Comparison of ENCODE assay signal across 14 cellular contexts in genomic region chr6:449057-449430, GRCh38. TPM values are rescaled to one million over a fixed set of nuclear protein-coding genes. Genes with fewer than 3 reads are reported as not detected.
DNase-seq lines count a peak whose midpoint lies in the region; ATAC-seq lines count a peak whose summit lies in the region.
"Had no signal": no experiment of that assay in that cellular context is flagged by ENCODE, and none has a peak within 500 bp of the region (broad histone marks: within the 10 kb centered on the region; RNA-seq: fewer than 3 reads in every experiment).

No MANE protein-coding gene starts in this region.

- intact Hi-C loops in activated naive CD4-positive, alpha-beta T cell treated with anti-CD3 and anti-CD28 coated beads for 36 hours (cut with micrococcal nuclease): loop anchor here (5.0 kb wide), 1 partner anchor 368 kb away; no protein-coding TSS in a partner anchor

- no peaks in the 10 kb centered on the region for H3K27me3 Mint-ChIP-seq in activated naive CD4-positive, alpha-beta T cell treated with anti-CD3 and anti-CD28 coated beads for 36 hours (ENCODE audit: low read depth)
- no peaks in the 10 kb centered on the region for H3K27me3 Mint-ChIP-seq in activated T-helper 17 cell treated with anti-CD3 and anti-CD28 coated beads, Interleukin-2, amount 50 U/mL, for 72 hours
- no peaks in the 10 kb centered on the region for H3K27me3 Mint-ChIP-seq in stimulated activated naive CD8-positive, alpha-beta T cell treated with anti-CD3 and anti-CD28 coated beads, Interleukin-15, amount 100 ng/mL, for 72 hours
- H3K27me3 Mint-ChIP-seq: CD8-positive, alpha-beta memory T cell had no signal

- H3K27ac Mint-ChIP-seq in activated naive CD4-positive, alpha-beta T cell treated with anti-CD3 and anti-CD28 coated beads, Interleukin-2, amount 50 U/mL, for 72 hours: peak overlapping the region; percentile 90 to 92
- H3K27ac Mint-ChIP-seq in activated naive CD4-positive, alpha-beta T cell treated with anti-CD3 and anti-CD28 coated beads for 36 hours: no peak overlapping the region
- peak overlapping the region; percentile 87 for H3K27ac Mint-ChIP-seq in activated T-helper 17 cell treated with anti-CD3 and anti-CD28 coated beads, Interleukin-2, amount 50 U/mL, for 72 hours
- H3K27ac Mint-ChIP-seq in stimulated activated naive CD8-positive, alpha-beta T cell treated with anti-CD3 and anti-CD28 coated beads, Interleukin-15, amount 100 ng/mL, for 72 hours: peak overlapping the region; percentile 97 to 99

- no peak for ATAC-seq in activated naive CD4-positive, alpha-beta T cell treated with anti-CD3 and anti-CD28 coated beads, Interleukin-2, amount 50 U/mL, for 72 hours
- no peak for ATAC-seq in activated T-helper 17 cell treated with anti-CD3 and anti-CD28 coated beads, Interleukin-2, amount 50 U/mL, for 72 hours (replicated peaks)
- no peak for ATAC-seq in stimulated activated naive CD8-positive, alpha-beta T cell treated with anti-CD3 and anti-CD28 coated beads, Interleukin-15, amount 100 ng/mL, for 72 hours
- no peak for ATAC-seq in GM21447 (IDR thresholded peaks at IDR 0.05; ENCODE audit: unreplicated experiment)

- no peak overlapping the region for H3K4me3 Mint-ChIP-seq in activated naive CD4-positive, alpha-beta T cell treated with anti-CD3 and anti-CD28 coated beads for 36 hours
- H3K4me3 Mint-ChIP-seq in activated T-helper 17 cell treated with anti-CD3 and anti-CD28 coated beads, Interleukin-2, amount 50 U/mL, for 72 hours: peak overlapping the region; percentile 81
- H3K4me3 Mint-ChIP-seq in stimulated activated naive CD8-positive, alpha-beta T cell treated with anti-CD3 and anti-CD28 coated beads, Interleukin-15, amount 100 ng/mL, for 72 hours: peak overlapping the region in 1 of 2 donors; percentile 75

- no peak for DNase-seq in activated naive CD4-positive, alpha-beta T cell treated with anti-CD3 and anti-CD28 coated beads, Interleukin-2, amount 50 U/mL, for 72 hours (ENCODE audit: low spot score in 2 of 2)
- no peak for DNase-seq in activated naive CD4-positive, alpha-beta T cell treated with anti-CD3 and anti-CD28 coated beads for 36 hours
- DNase-seq in mesenteric fat pad (ENCODE audit: low spot score) (peak; percentile 79), HuH-7 (ENCODE audit: low spot score) (no peak)
- no peak for DNase-seq in stimulated activated naive CD8-positive, alpha-beta T cell treated with anti-CD3 and anti-CD28 coated beads, Interleukin-15, amount 100 ng/mL, for 72 hours
- DNase-seq: CD8-positive, alpha-beta memory T cell; GF-D8; GOT3; NCI-H1436 treated with DMSO at 0.1 percent for 48 hours; NCI-H226; NCI-H69; NK-92 treated with Interleukin-12 subunit alpha and Interleukin-12 subunit beta, amount 100 ng/mL, for 24 hours had no signal

- peaks cover 0 to 13% of the 10 kb centered on the region in 2 donors for H3K36me3 Mint-ChIP-seq in activated naive CD4-positive, alpha-beta T cell treated with anti-CD3 and anti-CD28 coated beads, Interleukin-2, amount 50 U/mL, for 72 hours
- H3K36me3 Mint-ChIP-seq in activated naive CD4-positive, alpha-beta T cell treated with anti-CD3 and anti-CD28 coated beads for 36 hours (ENCODE audit: low read depth): no peaks in the 10 kb centered on the region
- H3K36me3 Mint-ChIP-seq in activated T-helper 17 cell treated with anti-CD3 and anti-CD28 coated beads, Interleukin-2, amount 50 U/mL, for 72 hours (ENCODE audit: low read depth): peaks cover 15% of the 10 kb centered on the region
- H3K36me3 Mint-ChIP-seq: CD8-positive, alpha-beta memory T cell had no signal

- CTCF ChIA-PET in activated naive CD4-positive, alpha-beta T cell treated with anti-CD3 and anti-CD28 coated beads for 36 hours (lab: Charles Lee): interaction anchor here (0.6 kb wide), 1 partner anchor 14 kb away, joined by 3 read pairs; no protein-coding TSS in a partner anchor

- H3K9me3 Mint-ChIP-seq in activated naive CD4-positive, alpha-beta T cell treated with anti-CD3 and anti-CD28 coated beads, Interleukin-2, amount 50 U/mL, for 72 hours: peaks cover 0 to 6% of the 10 kb centered on the region in 2 donors
- H3K9me3 Mint-ChIP-seq in activated naive CD4-positive, alpha-beta T cell treated with anti-CD3 and anti-CD28 coated beads for 36 hours: no peaks in the 10 kb centered on the region
- H3K9me3 Mint-ChIP-seq in activated T-helper 17 cell treated with anti-CD3 and anti-CD28 coated beads, Interleukin-2, amount 50 U/mL, for 72 hours: no peaks in the 10 kb centered on the region
- H3K9me3 Mint-ChIP-seq in stimulated activated naive CD8-positive, alpha-beta T cell treated with anti-CD3 and anti-CD28 coated beads, Interleukin-15, amount 100 ng/mL, for 72 hours: peaks cover 3 to 4% of the 10 kb centered on the region in 2 donors
- H3K9me3 Mint-ChIP-seq: CD8-positive, alpha-beta memory T cell had no signal

- H3K4me1 Mint-ChIP-seq in activated naive CD4-positive, alpha-beta T cell treated with anti-CD3 and anti-CD28 coated beads for 36 hours (ENCODE audit: low read depth): peaks cover 46% of the 10 kb centered on the region
- peaks cover 25% of the 10 kb centered on the region for H3K4me1 Mint-ChIP-seq in activated T-helper 17 cell treated with anti-CD3 and anti-CD28 coated beads, Interleukin-2, amount 50 U/mL, for 72 hours
- peaks cover 61% of the 10 kb centered on the region for H3K4me1 Mint-ChIP-seq in stimulated activated naive CD8-positive, alpha-beta T cell treated with anti-CD3 and anti-CD28 coated beads, Interleukin-15, amount 100 ng/mL, for 72 hours

RNA-seq across cellular contexts. Expression of gene IRF4, which starts 57.5 kb away (rescaled TPM):
- 100 to 1,000 TPM; 334 to 809 TPM for total RNA-seq in activated naive CD4-positive, alpha-beta T cell treated with anti-CD3 and anti-CD28 coated beads, Interleukin-2, amount 50 U/mL, for 72 hours
- 100 to 1,000 TPM; 500 to 504 TPM for total RNA-seq in activated naive CD4-positive, alpha-beta T cell treated with anti-CD3 and anti-CD28 coated beads for 36 hours
- total RNA-seq in activated T-helper 17 cell treated with anti-CD3 and anti-CD28 coated beads, Interleukin-2, amount 50 U/mL, for 72 hours: 100 to 1,000 TPM; 477 to 704 TPM
- 6.3 TPM for total RNA-seq in mesenteric fat pad

Comparison
In these comparisons a context has a peak if more than half of its experiments do, and no peak if none do; other contexts are left out.
1. RNA of gene IRF4, which starts 57.5 kb away (total RNA-seq): 334 to 809 TPM in activated naive CD4-positive, alpha-beta T cell treated with anti-CD3 and anti-CD28 coated beads, Interleukin-2, amount 50 U/mL, for 72 hours, 477 to 704 TPM in activated T-helper 17 cell treated with anti-CD3 and anti-CD28 coated beads, Interleukin-2, amount 50 U/mL, for 72 hours and 500 to 504 TPM in activated naive CD4-positive, alpha-beta T cell treated with anti-CD3 and anti-CD28 coated beads for 36 hours; 6.3 TPM in mesenteric fat pad (single experiment); every median in the first group is over 10 times any median in the second.